1 cellular context compared by ENCODE assay signal in genomic region chr16:83937922-83938875, GRCh38.
TF ChIP-seq lines count a peak whose summit lies in the region.

No MANE protein-coding gene starts in this region.

TF ChIP-seq in HepG2, 621 proteins besides CTCF, POLR2A, EP300 and RAD21 (continued from another document and continues in another):
- TF ChIP-seq E2F1 (CRISPR knock-in tag; IDR thresholded peaks at IDR 0.05), result no peak
- TF ChIP-seq FLYWCH1 (CRISPR knock-in tag; IDR thresholded peaks at IDR 0.05), result no peak
- peak; percentile 45; the same call in 1 of the 2 replicates for TF ChIP-seq ZNF350 (CRISPR knock-in tag; IDR thresholded peaks at IDR 0.05; ENCODE audit: borderline replicate concordance, low read depth)
- TF ChIP-seq ZNF574 (CRISPR knock-in tag; IDR thresholded peaks at IDR 0.05), result peak; percentile 32; the same call in 1 of the 2 replicates
- no peak for TF ChIP-seq ZUFSP (CRISPR knock-in tag; IDR thresholded peaks at IDR 0.05; ENCODE audit: borderline replicate concordance)
- TF ChIP-seq PPARG (CRISPR knock-in tag; conservative IDR thresholded peaks at IDR 0.05), result no peak
- no peak for TF ChIP-seq ASH2L (IDR thresholded peaks at IDR 0.05; ENCODE audit: insufficient read length, low read depth, low read length)
- TF ChIP-seq MYNN (CRISPR knock-in tag; IDR thresholded peaks at IDR 0.05; ENCODE audit: low read depth), result no peak
- peak; percentile 30; the same call in 1 of the 2 replicates for TF ChIP-seq SP2 (CRISPR knock-in tag; IDR thresholded peaks at IDR 0.05)
- TF ChIP-seq ZBTB4 (CRISPR knock-in tag; IDR thresholded peaks at IDR 0.05; ENCODE audit: borderline replicate concordance), result peak; percentile 36; the same call in 1 of the 2 replicates
- no peak for TF ChIP-seq AHDC1 (CRISPR knock-in tag; IDR thresholded peaks at IDR 0.05; ENCODE audit: borderline replicate concordance)
- no peak for TF ChIP-seq ZBTB7B (CRISPR knock-in tag; IDR thresholded peaks at IDR 0.05)
- TF ChIP-seq ZSCAN5A (CRISPR knock-in tag; IDR thresholded peaks at IDR 0.05; ENCODE audit: borderline replicate concordance), result no peak
- TF ChIP-seq RXRA (CRISPR knock-in tag; IDR thresholded peaks at IDR 0.05), result no peak
- TF ChIP-seq ZNF720 (CRISPR knock-in tag; IDR thresholded peaks at IDR 0.05), result no peak
- no peak; the same call in 1 of the 2 replicates for TF ChIP-seq BCL6 (CRISPR knock-in tag; IDR thresholded peaks at IDR 0.05)
- peak; percentile 70; the same call in 1 of the 2 replicates for TF ChIP-seq SALL1 (CRISPR knock-in tag; IDR thresholded peaks at IDR 0.05)
- 0 out of 2 replicates have a peak, but pooled peaks have one; percentile 15 for TF ChIP-seq ZNF563 (CRISPR knock-in tag; IDR thresholded peaks at IDR 0.05)
- 0 out of 2 replicates have a peak, but pooled peaks have one; percentile 30 for TF ChIP-seq ZBTB20 (CRISPR knock-in tag; IDR thresholded peaks at IDR 0.05; ENCODE audit: borderline replicate concordance, low read depth)
- TF ChIP-seq TMF1 (CRISPR knock-in tag; IDR thresholded peaks at IDR 0.05; ENCODE audit: low read depth), result no peak
- no peak for TF ChIP-seq ATF2 (CRISPR knock-in tag; IDR thresholded peaks at IDR 0.05)
- no peak for TF ChIP-seq GPN1 (CRISPR knock-in tag; IDR thresholded peaks at IDR 0.05; ENCODE audit: borderline replicate concordance)
- TF ChIP-seq ZNF780A (CRISPR knock-in tag; IDR thresholded peaks at IDR 0.05), result no peak
- TF ChIP-seq ZNF746 (CRISPR knock-in tag; IDR thresholded peaks at IDR 0.05), result peak; percentile 56; the same call in 1 of the 2 replicates
- TF ChIP-seq ETV6 (CRISPR knock-in tag; conservative IDR thresholded peaks at IDR 0.05), result no peak
- TF ChIP-seq BRF2 (CRISPR knock-in tag; IDR thresholded peaks at IDR 0.05), result no peak
- TF ChIP-seq FOXA3 (CRISPR knock-in tag; IDR thresholded peaks at IDR 0.05), result peak; percentile 63; the same call in 1 of the 2 replicates
- no peak for TF ChIP-seq TRIM22 (IDR thresholded peaks at IDR 0.05)
- TF ChIP-seq BATF2 (CRISPR knock-in tag; IDR thresholded peaks at IDR 0.05), result no peak
- TF ChIP-seq HNF4G (IDR thresholded peaks at IDR 0.05; ENCODE audit: borderline replicate concordance, low read depth, low read length), result no peak
- no peak for TF ChIP-seq HNF4G (CRISPR knock-in tag; IDR thresholded peaks at IDR 0.05; ENCODE audit: borderline replicate concordance, low read depth)
- TF ChIP-seq ZBTB37 (CRISPR knock-in tag; IDR thresholded peaks at IDR 0.05), result no peak
